ENCODE assay signal across 1 cellular context in genomic region chr1:44778705-44779576, GRCh38.
TF ChIP-seq lines count a peak whose summit lies in the region.

No MANE protein-coding gene starts in this region.

TF ChIP-seq in HepG2, 621 proteins besides CTCF, POLR2A, EP300 and RAD21:
- TF ChIP-seq ZNF678 (CRISPR knock-in tag; IDR thresholded peaks at IDR 0.05) (no peak), PAF1 (CRISPR knock-in tag; IDR thresholded peaks at IDR 0.05) (0 out of 2 replicates have a peak, but pooled peaks have one; percentile 68), RBFOX2 (IDR thresholded peaks at IDR 0.05; ENCODE audit: low read depth, low read length) (peak; percentile 65), NCOA1 (CRISPR knock-in tag; IDR thresholded peaks at IDR 0.05) (no peak)
